Comparison of ENCODE assay signal across 28 cellular contexts in the genomic region with DNA sequence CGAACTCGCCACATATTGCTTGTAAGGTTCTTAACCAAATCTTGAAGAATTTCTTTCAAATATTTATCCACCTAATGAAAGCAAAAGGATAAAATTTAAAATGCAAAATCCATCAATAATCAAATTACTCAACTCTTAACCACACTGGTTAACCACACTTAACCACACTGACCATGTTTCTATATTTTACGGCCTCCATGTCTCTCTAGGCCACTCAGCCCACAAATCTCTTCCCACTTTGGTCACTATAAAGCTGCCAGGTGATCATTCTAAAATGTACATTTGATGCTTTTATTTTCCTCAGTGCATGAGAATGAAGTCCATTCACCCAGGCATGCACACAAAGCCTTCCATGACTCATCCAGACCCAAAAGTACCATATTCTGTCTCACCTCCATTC. TPM values are rescaled to one million over a fixed set of nuclear protein-coding genes. Genes with fewer than 3 reads are reported as not detected.
DNase-seq lines count a peak whose midpoint lies in the region; ATAC-seq and TF ChIP-seq lines count a peak whose summit lies in the region.
"Had no signal": no experiment of that assay in that cellular context is flagged by ENCODE, and none has a peak within 500 bp of the region (broad histone marks: within the 10 kb centered on the region; RNA-seq: fewer than 3 reads in every experiment).

No MANE protein-coding gene starts in this region.

- no peaks in the 10 kb centered on the region for H3K4me1 Mint-ChIP-seq in activated CD4-positive, alpha-beta memory T cell treated with anti-CD3 and anti-CD28 coated beads for 36 hours (ENCODE audit: low read depth)
- H3K4me1 Mint-ChIP-seq: central memory CD8-positive, alpha-beta T cell; GM23338; neural progenitor cell had no signal

- H3K27me3 Mint-ChIP-seq in activated CD4-positive, alpha-beta memory T cell treated with anti-CD3 and anti-CD28 coated beads for 36 hours, result no peaks in the 10 kb centered on the region
- H3K27me3 Mint-ChIP-seq: activated T-cell treated with anti-CD3 and anti-CD28 coated beads, Interleukin-2, amount 50 U/mL, for 24 hours; central memory CD8-positive, alpha-beta T cell; stimulated activated naive CD8-positive, alpha-beta T cell treated with anti-CD3 and anti-CD28 coated beads, Interleukin-15, Interleukin-2, amounts not matched to agents 100 ng/mL and 50 ng/mL, for 24 hours had no signal

- TF ChIP-seq CTCF in GM12865 (IDR thresholded peaks at IDR 0.05; ENCODE audit: insufficient read depth, low read depth, low read length, missing control alignments), result no peak

- no peaks in the 10 kb centered on the region for H3K9me3 Mint-ChIP-seq in activated CD4-positive, alpha-beta memory T cell treated with anti-CD3 and anti-CD28 coated beads for 36 hours
- H3K9me3 Mint-ChIP-seq: activated T-cell treated with anti-CD3 and anti-CD28 coated beads, Interleukin-2, amount 50 U/mL, for 24 hours; central memory CD8-positive, alpha-beta T cell; GM23338; neural progenitor cell; stimulated activated naive CD8-positive, alpha-beta T cell treated with anti-CD3 and anti-CD28 coated beads, Interleukin-15, Interleukin-2, amounts not matched to agents 100 ng/mL and 50 ng/mL, for 24 hours had no signal

- CTCF ChIA-PET in activated CD4-positive, alpha-beta memory T cell treated with anti-CD3 and anti-CD28 coated beads for 36 hours (lab: Charles Lee), result no interaction called here

- H3K4me3 ChIP-seq in GM12865 (ENCODE audit: low read depth, low read length), result no peak overlapping the region
- H3K4me3 ChIP-seq: ascending aorta, GM23338, lower lobe of right lung, neural progenitor cell, right lobe of liver, thyroid gland had no signal

- ATAC-seq in HG02678 (IDR thresholded peaks at IDR 0.05; ENCODE audit: unreplicated experiment), result peak; percentile 53
- ATAC-seq in HG03520 (IDR thresholded peaks at IDR 0.05; ENCODE audit: unreplicated experiment), result no peak
- ATAC-seq: GM23338, HepG2, lower lobe of right lung, right lobe of liver had no signal

- POLR2A ChIA-PET in activated CD4-positive, alpha-beta memory T cell treated with anti-CD3 and anti-CD28 coated beads for 36 hours (lab: Charles Lee), result no interaction called here

- H3K36me3 Mint-ChIP-seq in activated CD4-positive, alpha-beta memory T cell treated with anti-CD3 and anti-CD28 coated beads for 36 hours, result peaks cover 23% of the 10 kb centered on the region

- no peak overlapping the region for H3K27ac Mint-ChIP-seq in activated CD4-positive, alpha-beta memory T cell treated with anti-CD3 and anti-CD28 coated beads for 36 hours
- H3K27ac Mint-ChIP-seq: activated T-cell treated with anti-CD3 and anti-CD28 coated beads, Interleukin-2, amount 50 U/mL, for 24 hours; GM23338; neural progenitor cell; stimulated activated naive CD8-positive, alpha-beta T cell treated with anti-CD3 and anti-CD28 coated beads, Interleukin-15, Interleukin-2, amounts not matched to agents 100 ng/mL and 50 ng/mL, for 24 hours had no signal

- DNase-seq in GM12865 (ENCODE audit: low read depth) (peak; percentile 56), OCI-M1 (lab: John Stamatoyannopoulos, UW) (peak; percentile 27), myocyte (ENCODE audit: low read depth) (peak; percentile 40), islet precursor cell (no peak)
- DNase-seq in activated CD4-positive, alpha-beta memory T cell treated with anti-CD3 and anti-CD28 coated beads for 36 hours, result no peak
- DNase-seq: activated CD4-positive, alpha-beta T cell treated with anti-CD3 and anti-CD28 coated beads for 1 hour; activated naive CD4-positive, alpha-beta T cell treated with Interleukin-2 at 50 U/mL for 16 hours; activated T-cell treated with anti-CD3 and anti-CD28 coated beads, Interleukin-2, amount 50 U/mL, for 24 hours; kidney glomerular epithelial cell; lower lobe of right lung; NCI-H1436 treated with DMSO at 0.1 percent for 48 hours; NCI-H2107; NCI-H446 treated with DMSO at 0.1 percent for 48 hours; right lobe of liver; stimulated activated CD4-positive, alpha-beta T cell treated with anti-CD3 and anti-CD28 coated beads, Interleukin-4, amount 100 ng/mL, for 4 hours; thyroid gland had no signal

- intact Hi-C loops in activated CD4-positive, alpha-beta memory T cell treated with anti-CD3 and anti-CD28 coated beads for 36 hours (cut with micrococcal nuclease), result no loop called here

- no peak overlapping the region for H3K4me3 Mint-ChIP-seq in activated CD4-positive, alpha-beta memory T cell treated with anti-CD3 and anti-CD28 coated beads for 36 hours
- H3K4me3 Mint-ChIP-seq: activated T-cell treated with anti-CD3 and anti-CD28 coated beads, Interleukin-2, amount 50 U/mL, for 24 hours; central memory CD8-positive, alpha-beta T cell; GM23338; neural progenitor cell; stimulated activated naive CD8-positive, alpha-beta T cell treated with anti-CD3 and anti-CD28 coated beads, Interleukin-15, Interleukin-2, amounts not matched to agents 100 ng/mL and 50 ng/mL, for 24 hours had no signal

RNA-seq across cellular contexts. Expression of gene OR2K2, which starts 56.4 kb away (rescaled TPM):
- 0.19 TPM in 1 of 2 replicates, not detected in the other for total RNA-seq in myocyte
- polyA plus RNA-seq in myocyte (2012), result 0.08 TPM
- total RNA-seq in activated CD4-positive, alpha-beta memory T cell treated with anti-CD3 and anti-CD28 coated beads for 36 hours, result not detected
- total RNA-seq: ascending aorta; dermis microvascular lymphatic vessel endothelial cell; GM23338; HepG2; lower lobe of right lung; mucosa of gallbladder; right lobe of liver; SK-MEL-5; T-helper 1 cell treated with Interleukin-12 subunit alpha and Interleukin-12 subunit beta and Interleukin-4 antibody, amounts not matched to agents 30 ng/mL and 1 ng/mL, for 36 hours; thyroid gland had no signal
- polyA plus RNA-seq: GM23338, HepG2 had no signal

Comparison
In these comparisons a context has a peak if more than half of its experiments do, and no peak if none do; other contexts are left out.
1. DNase-seq: peak in GM12865 (single experiment), OCI-M1 (single experiment) and myocyte (single experiment); none in islet precursor cell (single experiment) and activated CD4-positive, alpha-beta memory T cell treated with anti-CD3 and anti-CD28 coated beads for 36 hours (single experiment).